Comparison of ENCODE assay signal across 8 cellular contexts in genomic region chr4:150078041-150078995, GRCh38. TPM values are rescaled to one million over a fixed set of nuclear protein-coding genes. Genes with fewer than 3 reads are reported as not detected.
A peak's percentile ranks its signal among the peaks of the same experiment; 100 is the strongest.
DNase-seq lines count a peak whose midpoint lies in the region; ATAC-seq and TF ChIP-seq lines count a peak whose summit lies in the region.

Gene DCLK2, plus strand, starts transcription at chr4:150078445. Its CDS starts 583 bp downstream, at chr4:150079028.

- H3K79me2 ChIP-seq in parathyroid adenoma = no peaks in the 10 kb centered on the region

- peak within 1 kb of the TSS; percentile 63 for H3K4me3 ChIP-seq in astrocyte of the cerebellum (ENCODE audit: low read depth, low read length)
- peak within 1 kb of the TSS; percentile 64 for H3K4me3 ChIP-seq in parathyroid adenoma (ENCODE audit: low read depth, low read length)

- no peak within 1 kb of the TSS for H3K9ac ChIP-seq in parathyroid adenoma

- intact Hi-C loops in left ventricle myocardium superior (cut with micrococcal nuclease) = no loop called here

- H3K9me3 ChIP-seq in parathyroid adenoma (ENCODE audit: control insufficient read depth, low read length) = no peaks in the 10 kb centered on the region

- no peaks in the 10 kb centered on the region for H3K36me3 ChIP-seq in parathyroid adenoma (ENCODE audit: control insufficient read depth, insufficient read depth, low read length)

- peak; percentile 81 for DNase-seq in Daoy (ENCODE audit: low read depth)
- DNase-seq in NCI-H526 treated with DMSO at 0.1 percent for 48 hours (lab: John Stamatoyannopoulos, UW) = peak; percentile 66
- DNase-seq in astrocyte of the cerebellum (ENCODE audit: low read depth) = peak; percentile 69
- DNase-seq in left ventricle myocardium superior = peak; percentile 93

- H3K27ac ChIP-seq in parathyroid adenoma = peak within 1 kb of the TSS; percentile 80

- in situ Hi-C loops in astrocyte of the cerebellum (cut with HindIII; ENCODE audit: low sequenced_read_pairs) = no loop called here

- peaks cover 3% of the 10 kb centered on the region for H3K4me1 ChIP-seq in parathyroid adenoma

- ATAC-seq in HG02885 (IDR thresholded peaks at IDR 0.05; ENCODE audit: poor library complexity, unreplicated experiment) = peak; percentile 34
- ATAC-seq in left ventricle myocardium superior = peak; percentile 92
- ATAC-seq in HG03457 (IDR thresholded peaks at IDR 0.05; ENCODE audit: unreplicated experiment) = no peak
- no peak for ATAC-seq in HG03196 (IDR thresholded peaks at IDR 0.05; ENCODE audit: unreplicated experiment)

- H3K27me3 ChIP-seq in parathyroid adenoma (ENCODE audit: control insufficient read depth, insufficient read depth, low read length) = no peaks in the 10 kb centered on the region

- peak within 1 kb of the TSS; percentile 94 for H2AFZ ChIP-seq in parathyroid adenoma

- peak within 1 kb of the TSS; percentile 82 for H3K4me2 ChIP-seq in parathyroid adenoma (ENCODE audit: low read length)

- TF ChIP-seq CTCF in astrocyte of the cerebellum (IDR thresholded peaks at IDR 0.05; ENCODE audit: low read depth, low read length, missing control alignments) (no peak), parathyroid adenoma (IDR thresholded peaks at IDR 0.05) (no peak)

RNA-seq across cellular contexts. Expression of gene DCLK2, which starts in this region (rescaled TPM):
- 9.7 and 13.5 TPM in 2 replicates for total RNA-seq in Daoy (2014; rRNA removed; shearing (Covaris generic))
- 27.5 TPM for total RNA-seq in left ventricle myocardium superior

Comparison
In these comparisons a context has a peak if more than half of its experiments do, and no peak if none do; other contexts are left out.
1. ATAC-seq: peak in HG02885 (single experiment) and left ventricle myocardium superior (single experiment); none in HG03457 (single experiment) and HG03196 (single experiment).
2. Peak in every context shown above with its lines, with median percentiles within 50 percentile points of each other: DNase-seq.